20 cellular contexts compared by ENCODE assay signal in genomic region chr4:103591839-103592238, GRCh38.
"Had no signal": no experiment of that assay in that cellular context is flagged by ENCODE, and none has a peak within 500 bp of the region (broad histone marks: within the 10 kb centered on the region; RNA-seq: fewer than 3 reads in every experiment).

No MANE protein-coding gene starts in this region.

- H3K4me1 ChIP-seq: colonic mucosa, esophagus muscularis mucosa, foreskin keratinocyte, gastroesophageal sphincter, heart left ventricle, left lung, lower lobe of right lung had no signal

- H3K36me3 ChIP-seq: colonic mucosa, esophagus muscularis mucosa, gastroesophageal sphincter, heart left ventricle, left lung, lower lobe of right lung had no signal

- FAIRE-seq: endometrium, frontal cortex, islet of Langerhans, keratinocyte had no signal

- H3K4me3 ChIP-seq: colonic mucosa, esophagus muscularis mucosa, gastroesophageal sphincter, heart left ventricle, left lung, lower lobe of right lung had no signal

- H3K9me3 ChIP-seq: colonic mucosa, esophagus muscularis mucosa, gastroesophageal sphincter, heart left ventricle, left lung, lower lobe of right lung had no signal

- H3K27me3 ChIP-seq: colonic mucosa, esophagus muscularis mucosa, foreskin keratinocyte, gastroesophageal sphincter, heart left ventricle, left lung had no signal

- DNase-seq: colonic mucosa; cortex of kidney; effector CD8-positive, alpha-beta T cell; effector memory CD8-positive, alpha-beta T cell; endodermal cell; foreskin keratinocyte; heart left ventricle; hippocampal formation; left cardiac atrium; left lung; left ventricle myocardium superior; lower lobe of right lung; mesenchymal stem cell; naive thymus-derived CD4-positive, alpha-beta T cell had no signal

- H3K27ac ChIP-seq: colonic mucosa, esophagus muscularis mucosa, foreskin keratinocyte, gastroesophageal sphincter, heart left ventricle, left lung, lower lobe of right lung had no signal
